Comparison of ENCODE assay signal across 25 cellular contexts in the genomic region with DNA sequence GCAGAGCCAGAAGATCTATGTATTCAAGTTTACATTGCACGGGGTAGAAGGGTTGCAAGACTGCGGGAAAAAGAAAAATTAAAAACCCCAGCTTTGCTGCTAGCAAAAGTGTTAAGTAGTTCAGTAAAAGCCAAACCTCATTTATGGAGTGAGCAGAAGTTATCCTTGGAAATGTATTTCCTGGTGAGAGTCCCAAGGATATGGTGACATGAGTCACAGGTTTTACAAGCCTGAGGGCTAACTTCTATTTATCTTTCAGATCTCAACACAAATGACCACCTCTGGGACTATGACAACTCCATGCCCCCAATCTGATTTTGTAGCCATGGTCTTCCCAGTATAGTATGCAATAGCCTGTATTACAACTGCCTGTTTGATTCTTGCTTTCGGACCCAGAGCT. TPM values are rescaled to one million over a fixed set of nuclear protein-coding genes. Genes with fewer than 3 reads are reported as not detected.
DNase-seq lines count a peak whose midpoint lies in the region; ATAC-seq, FAIRE-seq and TF ChIP-seq lines count a peak whose summit lies in the region.
"Had no signal": no experiment of that assay in that cellular context is flagged by ENCODE, and none has a peak within 500 bp of the region (broad histone marks: within the 10 kb centered on the region; RNA-seq: fewer than 3 reads in every experiment).

No MANE protein-coding gene starts in this region.

- CTCF ChIA-PET in HEK293 (lab: Yijun Ruan, JAX) (interaction anchor here (0.9 to 1.2 kb wide), 2 partner anchors 13 to 157 kb away, joined by 3 read pairs; no protein-coding TSS in a partner anchor), mammary epithelial cell (lab: Charles Lee; ENCODE audit: low non-redundant PET) (no interaction called here)

- H3K27me3 ChIP-seq in osteoblast (ENCODE audit: insufficient read depth, low read length) = peaks cover 6% of the 10 kb centered on the region
- no peaks in the 10 kb centered on the region for H3K27me3 ChIP-seq in mammary epithelial cell (ENCODE audit: insufficient read depth, low read length)
- H3K27me3 ChIP-seq: gastroesophageal sphincter, ovary, Peyer's patch, tibial nerve had no signal

- H3K4me3 ChIP-seq in HEK293 (ENCODE audit: low read depth, low read length) = no peak overlapping the region
- no peak overlapping the region for H3K4me3 ChIP-seq in osteoblast (ENCODE audit: insufficient read depth, low read length)
- H3K4me3 ChIP-seq in mammary epithelial cell (replicated peaks in 1 of 3; ENCODE audit: insufficient read depth in 1 of 3, low read depth in 2 of 3, low read length in 3 of 3) = no peak overlapping the region
- H3K4me3 ChIP-seq: gastroesophageal sphincter, ovary, Peyer's patch, SK-N-MC, tibial nerve had no signal

- in situ Hi-C loops in mammary epithelial cell (cut with MboI; ENCODE audit: low sequenced_read_pairs in 2 of 2) = no loop called here

- BruUV-seq in mammary epithelial cell (replicated peaks; lab: Mats Ljungman, UMichigan) = no TSS peak

- TF ChIP-seq CTCF in C4-2B (conservative IDR thresholded peaks at IDR 0.05) (no peak), HEK293 (tag by site-specific recombination; IDR thresholded peaks at IDR 0.05) (no peak), osteoblast (IDR thresholded peaks at IDR 0.05; ENCODE audit: extremely low read depth, low read depth, low read length) (no peak), D721Med (IDR thresholded peaks at IDR 0.05; ENCODE audit: insufficient read depth, missing control alignments) (no peak), mammary epithelial cell (conservative IDR thresholded peaks at IDR 0.05 in 1 of 2, IDR thresholded peaks at IDR 0.05 in 1 of 2; ENCODE audit: extremely low read depth in 1 of 2, insufficient read depth in 1 of 2, low read depth in 1 of 2, low read length in 2 of 2) (no peak)

- no peaks in the 10 kb centered on the region for H3K36me3 ChIP-seq in HEK293 (ENCODE audit: control insufficient read depth in 2 of 2, insufficient read depth in 1 of 2, low read length in 2 of 2)
- H3K36me3 ChIP-seq in osteoblast (ENCODE audit: insufficient read depth, low read length) = no peaks in the 10 kb centered on the region
- H3K36me3 ChIP-seq in mammary epithelial cell (ENCODE audit: insufficient read depth, low read length) = no peaks in the 10 kb centered on the region
- H3K36me3 ChIP-seq: gastroesophageal sphincter, ovary, Peyer's patch, tibial nerve had no signal

- dilution Hi-C loops in mammary epithelial cell (cut with HindIII; ENCODE audit: low sequenced_read_pairs) = no loop called here

- POLR2A ChIA-PET in HEK293 (lab: Yijun Ruan, JAX) = interaction anchor here (1.0 kb wide), 1 partner anchor 26 kb away, joined by 4 read pairs; a partner anchor contains a TSS

- ATAC-seq in SK-N-SH treated with all-trans-retinoic acid at 6 μM for 48 hours = peak; percentile 27; the same call in 2 of the 3 replicates
- ATAC-seq: activated CD4-positive, CD25-positive, alpha-beta regulatory T cell treated with anti-CD3 and anti-CD28 coated beads, Interleukin-2, amount 50 U/mL, for 24 hours; activated CD8-positive, alpha-beta T cell treated with anti-CD3 and anti-CD28 coated beads for 36 hours; activated T-cell treated with anti-CD3 and anti-CD28 coated beads, Interleukin-2, amount 50 U/mL, for 72 hours; gastroesophageal sphincter; naive thymus-derived CD4-positive, alpha-beta T cell had no signal

- H3K79me2 ChIP-seq in osteoblast (ENCODE audit: insufficient read depth, low read length) = no peaks in the 10 kb centered on the region
- no peaks in the 10 kb centered on the region for H3K79me2 ChIP-seq in mammary epithelial cell (ENCODE audit: insufficient read depth, low read length)

- H3K27ac ChIP-seq in C4-2B = peak overlapping the region; percentile 15; the same call in 1 of the 2 replicates
- no peak overlapping the region for H3K27ac ChIP-seq in HEK293 (ENCODE audit: extremely low read depth, low read depth, low read length)
- peak overlapping the region; percentile 23 for H3K27ac ChIP-seq in osteoblast (ENCODE audit: low read depth, low read length)
- H3K27ac ChIP-seq in mammary epithelial cell (ENCODE audit: insufficient read depth, low read depth, low read length) = no peak overlapping the region
- H3K27ac ChIP-seq: gastroesophageal sphincter, ovary, Peyer's patch, SK-N-MC, tibial nerve had no signal

- H3K4me1 ChIP-seq in HEK293 (ENCODE audit: control insufficient read depth, insufficient read depth, low read length) (peaks cover 17% of the 10 kb centered on the region), osteoblast (ENCODE audit: insufficient read depth, low read length) (peaks cover 19% of the 10 kb centered on the region), mammary epithelial cell (ENCODE audit: insufficient read depth, low read length) (peaks cover 15% of the 10 kb centered on the region)

- no peak for FAIRE-seq in D721Med (lab: Jason Lieb, UNC)
- FAIRE-seq: G401.6 had no signal

- H3K9ac ChIP-seq in mammary epithelial cell (ENCODE audit: insufficient read depth, low read length) = no peak overlapping the region

- H4K20me1 ChIP-seq in osteoblast (ENCODE audit: insufficient read depth, low read length) = peaks cover 24% of the 10 kb centered on the region
- no peaks in the 10 kb centered on the region for H4K20me1 ChIP-seq in mammary epithelial cell (ENCODE audit: insufficient read depth, low read length)

- DNase-seq in osteoblast (ENCODE audit: insufficient read length, low spot score, missing footprints) = peak; percentile 70
- DNase-seq in mesenteric fat pad (ENCODE audit: low spot score) = no peak
- DNase-seq in D721Med (ENCODE audit: insufficient read length, low spot score) = no peak
- no peak for DNase-seq in mammary epithelial cell
- DNase-seq in DMS 273 treated with DMSO at 0.1 percent for 48 hours (lab: John Stamatoyannopoulos, UW) = no peak
- DNase-seq: activated CD8-positive, alpha-beta T cell treated with anti-CD3 and anti-CD28 coated beads for 36 hours; activated naive CD4-positive, alpha-beta T cell treated with anti-CD3 and anti-CD28 coated beads, Interleukin-2, amount 10 ng/mL, durations not matched to agents 7 days and 5 days; activated T-cell treated with anti-CD3 and anti-CD28 coated beads, Interleukin-2, amount 50 U/mL, for 72 hours; cerebellar nuclear complex; effector CD8-positive, alpha-beta T cell; mesenchymal stem cell; naive thymus-derived CD4-positive, alpha-beta T cell; NCI-H1930; NCI-H82; ovary; Peyer's patch; stimulated activated naive CD4-positive, alpha-beta T cell treated with Interleukin-2 at 50 U/mL for 16 hours had no signal

- H3K4me2 ChIP-seq in osteoblast (ENCODE audit: insufficient read depth, low read length) (peak overlapping the region; percentile 61), mammary epithelial cell (ENCODE audit: insufficient read depth, low read depth, low read length) (no peak overlapping the region)

- H3K9me3 ChIP-seq in HEK293 (ENCODE audit: control insufficient read depth, insufficient read depth, low read depth, low read length) (no peaks in the 10 kb centered on the region), osteoblast (ENCODE audit: low read depth, low read length) (no peaks in the 10 kb centered on the region), mammary epithelial cell (replicated peaks; ENCODE audit: insufficient read depth, low read length) (no peaks in the 10 kb centered on the region)
- H3K9me3 ChIP-seq: gastroesophageal sphincter, ovary, Peyer's patch, tibial nerve had no signal

- WGBS in mammary epithelial cell (ENCODE audit: low coverage, missing lambda C conversion rate) = 100% methylated on average over 3 of the region's 3 CpGs

- intact Hi-C loops in mammary epithelial cell (cut with micrococcal nuclease) = loop anchor here (1.0 kb wide), 1 partner anchor 27 kb away; a partner anchor contains a TSS

- H2AFZ ChIP-seq in osteoblast (ENCODE audit: low read length) (no peak overlapping the region), mammary epithelial cell (ENCODE audit: low read depth, low read length) (no peak overlapping the region)

TF ChIP-seq in HEK293, 187 proteins besides CTCF, POLR2A, EP300 and RAD21 (continues in another document):
- TF ChIP-seq ZNF121 (tag by site-specific recombination; IDR thresholded peaks at IDR 0.05) (no peak), SCRT2 (tag by site-specific recombination; IDR thresholded peaks at IDR 0.05) (0 out of 2 replicates have a peak, but pooled peaks have one; percentile 14), ZNF2 (tag by site-specific recombination; IDR thresholded peaks at IDR 0.05) (no peak), ZNF138 (tag by site-specific recombination; IDR thresholded peaks at IDR 0.05; ENCODE audit: borderline replicate concordance) (no peak)

TF ChIP-seq in SK-N-SH treated with all-trans-retinoic acid at 6 μM for 48 hours, 23 proteins besides CTCF, POLR2A, EP300 and RAD21:
- TF ChIP-seq OSR1 (CRISPR knock-in tag; IDR thresholded peaks at IDR 0.05) (no peak), SNAI2 (CRISPR knock-in tag; IDR thresholded peaks at IDR 0.05) (no peak)
- TF ChIP-seq, protein P1, sequence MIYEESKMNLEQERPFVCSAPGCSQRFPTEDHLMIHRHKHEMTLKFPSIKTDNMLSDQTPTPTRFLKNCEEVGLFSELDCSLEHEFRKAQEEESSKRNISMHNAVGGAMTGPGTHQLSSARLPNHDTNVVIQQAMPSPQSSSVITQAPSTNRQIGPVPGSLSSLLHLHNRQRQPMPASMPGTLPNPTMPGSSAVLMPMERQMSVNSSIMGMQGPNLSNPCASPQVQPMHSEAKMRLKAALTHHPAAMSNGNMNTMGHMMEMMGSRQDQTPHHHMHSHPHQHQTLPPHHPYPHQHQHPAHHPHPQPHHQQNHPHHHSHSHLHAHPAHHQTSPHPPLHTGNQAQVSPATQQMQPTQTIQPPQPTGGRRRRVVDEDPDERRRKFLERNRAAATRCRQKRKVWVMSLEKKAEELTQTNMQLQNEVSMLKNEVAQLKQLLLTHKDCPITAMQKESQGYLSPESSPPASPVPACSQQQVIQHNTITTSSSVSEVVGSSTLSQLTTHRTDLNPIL (CRISPR knock-in tag; IDR thresholded peaks at IDR 0.05; ENCODE audit: low read depth) = no peak

RNA-seq across cellular contexts. Expression of a gene that starts 26.1 kb away (rescaled TPM):
- total RNA-seq in osteoblast = 5.1 and 5.9 TPM in 2 replicates
- total RNA-seq in mesenteric fat pad = 6.1 TPM
- total RNA-seq in mammary epithelial cell = 1 to 10 TPM; 5.1 to 8.0 TPM
- polyA plus RNA-seq in mammary epithelial cell = 2.3 TPM
- 1.0 TPM for polyA minus RNA-seq in mammary epithelial cell

Comparison
In these comparisons a context has a peak if more than half of its experiments do, and no peak if none do; other contexts are left out.
1. H3K27ac ChIP-seq: peak in C4-2B (single experiment) and osteoblast (single experiment); none in HEK293 (single experiment) and mammary epithelial cell (single experiment).